1 cellular context compared by ENCODE assay signal in genomic region chr1:21914468-21914867, GRCh38.
TF ChIP-seq lines count a peak whose summit lies in the region.

No MANE protein-coding gene starts in this region.

TF ChIP-seq in K562, 482 proteins besides CTCF, POLR2A, EP300 and RAD21 (continued from another document):
- TF ChIP-seq, protein P1, sequence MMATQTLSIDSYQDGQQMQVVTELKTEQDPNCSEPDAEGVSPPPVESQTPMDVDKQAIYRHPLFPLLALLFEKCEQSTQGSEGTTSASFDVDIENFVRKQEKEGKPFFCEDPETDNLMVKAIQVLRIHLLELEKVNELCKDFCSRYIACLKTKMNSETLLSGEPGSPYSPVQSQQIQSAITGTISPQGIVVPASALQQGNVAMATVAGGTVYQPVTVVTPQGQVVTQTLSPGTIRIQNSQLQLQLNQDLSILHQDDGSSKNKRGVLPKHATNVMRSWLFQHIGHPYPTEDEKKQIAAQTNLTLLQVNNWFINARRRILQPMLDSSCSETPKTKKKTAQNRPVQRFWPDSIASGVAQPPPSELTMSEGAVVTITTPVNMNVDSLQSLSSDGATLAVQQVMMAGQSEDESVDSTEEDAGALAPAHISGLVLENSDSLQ (IDR thresholded peaks at IDR 0.05) = peak; percentile 53
- peak; percentile 34; the same call in 1 of the 2 replicates for TF ChIP-seq ESRRA (IDR thresholded peaks at IDR 0.05; ENCODE audit: borderline replicate concordance, low read depth)
